Comparison of ENCODE assay signal across 9 cellular contexts in genomic region chr5:177479774-177480173, GRCh38. TPM values are rescaled to one million over a fixed set of nuclear protein-coding genes. Genes with fewer than 3 reads are reported as not detected.
DNase-seq lines count a peak whose midpoint lies in the region; ATAC-seq and TF ChIP-seq lines count a peak whose summit lies in the region.
"Had no signal": no experiment of that assay in that cellular context is flagged by ENCODE, and none has a peak within 500 bp of the region (broad histone marks: within the 10 kb centered on the region; RNA-seq: fewer than 3 reads in every experiment).

No MANE protein-coding gene starts in this region.

- no peak overlapping the region for H2BK12ac ChIP-seq in mesenchymal stem cell (ENCODE audit: low read length in 2 of 2)

- no peak overlapping the region for H2AK5ac ChIP-seq in mesenchymal stem cell (ENCODE audit: low read length, severe bottlenecking)

- ATAC-seq in activated T-cell treated with anti-CD3 and anti-CD28 coated beads, Interleukin-2, amount 50 U/mL, for 4 hours: no peak
- ATAC-seq in HG03159 (IDR thresholded peaks at IDR 0.05; ENCODE audit: unreplicated experiment) (no peak), HG02970 (IDR thresholded peaks at IDR 0.05; ENCODE audit: low FRiP score, unreplicated experiment) (no peak)

- H3K27me3 Mint-ChIP-seq in activated T-cell treated with anti-CD3 and anti-CD28 coated beads, Interleukin-2, amount 50 U/mL, for 24 hours: no peaks in the 10 kb centered on the region
- no peaks in the 10 kb centered on the region for H3K27me3 Mint-ChIP-seq in activated T-cell treated with anti-CD3 and anti-CD28 coated beads, Interleukin-2, amount 50 U/mL, for 4 hours (ENCODE audit: low read depth)
- no peaks in the 10 kb centered on the region for H3K27me3 Mint-ChIP-seq in type B pancreatic cell

- H3K4me3 ChIP-seq in mesenchymal stem cell (ENCODE audit: insufficient read depth in 1 of 2, low read depth in 1 of 2, low read length in 2 of 2): peak overlapping the region in 1 of 2 experiments; percentile 0

- H3K36me3 ChIP-seq in mesenchymal stem cell (ENCODE audit: control insufficient read depth in 1 of 2, insufficient read depth in 2 of 2, low read depth in 1 of 2, low read length in 2 of 2): peaks cover 28 to 49% of the 10 kb centered on the region in 2 experiments

- no peak overlapping the region for H3K4ac ChIP-seq in mesenchymal stem cell (ENCODE audit: low read depth in 1 of 2, low read length in 2 of 2)

- no peaks in the 10 kb centered on the region for H3K9me3 Mint-ChIP-seq in activated T-cell treated with anti-CD3 and anti-CD28 coated beads, Interleukin-2, amount 50 U/mL, for 24 hours
- no peaks in the 10 kb centered on the region for H3K9me3 Mint-ChIP-seq in activated T-cell treated with anti-CD3 and anti-CD28 coated beads, Interleukin-2, amount 50 U/mL, for 4 hours
- no peaks in the 10 kb centered on the region for H3K9me3 Mint-ChIP-seq in type B pancreatic cell

- H3K9me3 ChIP-seq in mesenchymal stem cell (ENCODE audit: control insufficient read depth, low read length): no peaks in the 10 kb centered on the region

- no peak overlapping the region for H2BK120ac ChIP-seq in mesenchymal stem cell (ENCODE audit: low read depth, low read length)

- peaks cover 14% of the 10 kb centered on the region for H3K36me3 Mint-ChIP-seq in activated T-cell treated with anti-CD3 and anti-CD28 coated beads, Interleukin-2, amount 50 U/mL, for 24 hours (ENCODE audit: low read depth)
- H3K36me3 Mint-ChIP-seq in activated T-cell treated with anti-CD3 and anti-CD28 coated beads, Interleukin-2, amount 50 U/mL, for 4 hours (ENCODE audit: insufficient read depth): no peaks in the 10 kb centered on the region
- peaks cover 6% of the 10 kb centered on the region for H3K36me3 Mint-ChIP-seq in type B pancreatic cell

- peaks cover 6% of the 10 kb centered on the region for H3K79me1 ChIP-seq in mesenchymal stem cell (replicated peaks; ENCODE audit: low read length, poor library complexity, severe bottlenecking)

- TF ChIP-seq CTCF in type B pancreatic cell (conservative IDR thresholded peaks at IDR 0.05): no peak

- peaks cover 67% of the 10 kb centered on the region for H3K4me1 ChIP-seq in mesenchymal stem cell (ENCODE audit: control insufficient read depth, insufficient read depth, low read depth, low read length)

- peak overlapping the region; percentile 96 for H3K27ac Mint-ChIP-seq in activated T-cell treated with anti-CD3 and anti-CD28 coated beads, Interleukin-2, amount 50 U/mL, for 24 hours
- H3K27ac Mint-ChIP-seq in type B pancreatic cell: peak overlapping the region; percentile 2

- H2AFZ ChIP-seq in mesenchymal stem cell (ENCODE audit: low read depth, low read length): no peak overlapping the region

- no peak overlapping the region for H2BK15ac ChIP-seq in mesenchymal stem cell (ENCODE audit: low read depth, poor library complexity, severe bottlenecking)

- no peak overlapping the region for H4K91ac ChIP-seq in mesenchymal stem cell (ENCODE audit: low read length)

- peak overlapping the region; percentile 84 for H3K27ac ChIP-seq in mesenchymal stem cell (ENCODE audit: low read length, poor library complexity, severe bottlenecking)

- no peak overlapping the region for H3K14ac ChIP-seq in mesenchymal stem cell (ENCODE audit: low read length in 2 of 2)

- H3K18ac ChIP-seq in mesenchymal stem cell (ENCODE audit: low read depth in 1 of 2, low read length in 2 of 2): peak overlapping the region in 1 of 2 experiments; percentile 25

- H2BK5ac ChIP-seq in mesenchymal stem cell (ENCODE audit: low read depth, low read length, poor library complexity, severe bottlenecking): no peak overlapping the region

- no peak overlapping the region for H4K8ac ChIP-seq in mesenchymal stem cell (ENCODE audit: low read length)

- 76% methylated on average over 14 of the region's 14 CpGs for WGBS in mesenchymal stem cell

- H3K23ac ChIP-seq in mesenchymal stem cell (ENCODE audit: low read length in 2 of 2): no peak overlapping the region

- no peak overlapping the region for H3K4me3 Mint-ChIP-seq in activated T-cell treated with anti-CD3 and anti-CD28 coated beads, Interleukin-2, amount 50 U/mL, for 24 hours
- no peak overlapping the region for H3K4me3 Mint-ChIP-seq in activated T-cell treated with anti-CD3 and anti-CD28 coated beads, Interleukin-2, amount 50 U/mL, for 4 hours
- no peak overlapping the region for H3K4me3 Mint-ChIP-seq in type B pancreatic cell

- H3K9ac ChIP-seq in mesenchymal stem cell (ENCODE audit: low read length): peak overlapping the region; percentile 54

- no peak overlapping the region for H3K4me2 ChIP-seq in mesenchymal stem cell (ENCODE audit: low read length, poor library complexity, severe bottlenecking)

- H3K4me1 Mint-ChIP-seq in activated T-cell treated with anti-CD3 and anti-CD28 coated beads, Interleukin-2, amount 50 U/mL, for 24 hours (ENCODE audit: low read depth): peaks cover 46% of the 10 kb centered on the region
- peaks cover 27% of the 10 kb centered on the region for H3K4me1 Mint-ChIP-seq in activated T-cell treated with anti-CD3 and anti-CD28 coated beads, Interleukin-2, amount 50 U/mL, for 4 hours (ENCODE audit: low read depth)
- peaks cover 28% of the 10 kb centered on the region for H3K4me1 Mint-ChIP-seq in type B pancreatic cell (ENCODE audit: unreplicated experiment)

- no peaks in the 10 kb centered on the region for H3K27me3 ChIP-seq in mesenchymal stem cell (ENCODE audit: control insufficient read depth in 1 of 2, insufficient read depth in 1 of 2, low read length in 2 of 2)

- DNase-seq in activated T-cell treated with anti-CD3 and anti-CD28 coated beads, Interleukin-2, amount 50 U/mL, for 24 hours: no peak
- DNase-seq in activated T-cell treated with anti-CD3 and anti-CD28 coated beads, Interleukin-2, amount 50 U/mL, for 4 hours: no peak
- DNase-seq in astrocyte of the hippocampus (ENCODE audit: low read depth, low spot score) (peak; percentile 55), mesenchymal stem cell (peak; percentile 85), type B pancreatic cell (ENCODE audit: extremely low spot score, unreplicated experiment) (no peak), HPDE6-E6E7 (ENCODE audit: extremely low spot score) (no peak)
- DNase-seq: activated T-cell treated with anti-CD3 and anti-CD28 coated beads for 4 hours had no signal

RNA-seq across cellular contexts. Expression of gene DBN1, which starts 6.3 kb away (rescaled TPM):
- total RNA-seq in activated T-cell treated with anti-CD3 and anti-CD28 coated beads, Interleukin-2, amount 50 U/mL, for 4 hours: 10 to 100 TPM; 16.6 to 48.5 (median 21.6) TPM
- polyA plus RNA-seq in mesenchymal stem cell (2013, experiment 1 of 2): 149 TPM
- 150 TPM for polyA plus RNA-seq in mesenchymal stem cell (2013, experiment 2 of 2)
- total RNA-seq in type B pancreatic cell (ENCODE audit: low replicate concordance): 200 and 269 TPM in 2 replicates

RNA-seq across cellular contexts. Expression of gene PDLIM7, which starts 17.6 kb away (rescaled TPM):
- total RNA-seq in activated T-cell treated with anti-CD3 and anti-CD28 coated beads, Interleukin-2, amount 50 U/mL, for 4 hours: 10 to 100 TPM; 18.0 to 22.1 (median 19.0) TPM
- 221 TPM for polyA plus RNA-seq in mesenchymal stem cell (2013, experiment 1 of 2)
- polyA plus RNA-seq in mesenchymal stem cell (2013, experiment 2 of 2): 213 TPM
- total RNA-seq in type B pancreatic cell (ENCODE audit: low replicate concordance): 66.5 and 187 TPM in 2 replicates

RNA-seq across cellular contexts. Expression of gene DOK3, which starts 29.9 kb away (rescaled TPM):
- 1 to 10 TPM; 8.2 to 9.2 (median 8.7) TPM for total RNA-seq in activated T-cell treated with anti-CD3 and anti-CD28 coated beads, Interleukin-2, amount 50 U/mL, for 4 hours
- polyA plus RNA-seq in mesenchymal stem cell (2013, experiment 1 of 2): 1.3 TPM
- 1.4 TPM for polyA plus RNA-seq in mesenchymal stem cell (2013, experiment 2 of 2)
- 6.2 and 6.9 TPM in 2 replicates for total RNA-seq in type B pancreatic cell (ENCODE audit: low replicate concordance)

RNA-seq across cellular contexts. Expression of gene PRR7, which starts 33.2 kb away (rescaled TPM):
- total RNA-seq in activated T-cell treated with anti-CD3 and anti-CD28 coated beads, Interleukin-2, amount 50 U/mL, for 4 hours: 10 to 100 TPM; 11.7 to 19.8 (median 14.2) TPM
- 8.6 TPM for polyA plus RNA-seq in mesenchymal stem cell (2013, experiment 1 of 2)
- 7.8 TPM for polyA plus RNA-seq in mesenchymal stem cell (2013, experiment 2 of 2)
- 5.9 and 8.8 TPM in 2 replicates for total RNA-seq in type B pancreatic cell (ENCODE audit: low replicate concordance)

RNA-seq across cellular contexts. Expression of gene DDX41, which starts 37.0 kb away (rescaled TPM):
- total RNA-seq in activated T-cell treated with anti-CD3 and anti-CD28 coated beads, Interleukin-2, amount 50 U/mL, for 4 hours: 100 to 1,000 TPM; 203 to 220 (median 207) TPM
- 45.5 TPM for polyA plus RNA-seq in mesenchymal stem cell (2013, experiment 1 of 2)
- polyA plus RNA-seq in mesenchymal stem cell (2013, experiment 2 of 2): 41.7 TPM
- 99.7 and 104 TPM in 2 replicates for total RNA-seq in type B pancreatic cell (ENCODE audit: low replicate concordance)

Comparison
In these comparisons a context has a peak if more than half of its experiments do, and no peak if none do; other contexts are left out.
1. DNase-seq: peak in astrocyte of the hippocampus (single experiment) and mesenchymal stem cell (single experiment); none in activated T-cell treated with anti-CD3 and anti-CD28 coated beads, Interleukin-2, amount 50 U/mL, for 24 hours (single experiment), activated T-cell treated with anti-CD3 and anti-CD28 coated beads, Interleukin-2, amount 50 U/mL, for 4 hours (single experiment), type B pancreatic cell (single experiment) and HPDE6-E6E7 (single experiment).